24 cellular contexts compared by ENCODE assay signal in the genomic region with DNA sequence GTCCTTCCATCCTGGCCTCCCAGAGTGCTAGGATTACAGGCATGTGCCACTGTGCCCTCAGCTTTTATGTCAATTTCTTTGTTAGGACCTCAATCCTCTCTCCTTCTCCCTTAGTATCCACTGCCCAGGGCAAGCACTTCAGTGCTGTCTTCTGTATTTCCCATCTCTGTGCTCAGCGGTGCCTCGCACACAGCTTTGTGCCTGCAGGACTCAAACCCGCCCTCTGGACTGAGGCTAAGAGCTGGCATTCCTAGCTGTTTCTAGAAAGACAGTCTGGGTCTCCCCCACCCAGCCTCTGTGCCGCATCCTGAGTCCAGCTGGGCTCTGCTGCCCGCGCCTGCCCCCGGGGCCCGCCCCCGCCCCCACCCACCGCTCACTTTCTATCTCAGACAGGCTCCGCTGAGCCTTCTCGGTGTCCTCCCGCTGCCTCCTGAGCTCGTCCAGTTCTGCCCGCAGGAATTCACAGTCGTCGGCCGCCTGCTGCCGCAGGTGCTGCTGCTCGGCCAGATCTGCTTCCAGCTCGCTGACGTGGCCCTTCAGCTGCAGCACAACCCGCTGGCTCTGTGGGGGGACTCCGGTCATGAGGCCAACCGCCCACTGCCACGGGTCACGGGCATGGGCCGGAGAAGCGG.
DNase-seq lines count a peak whose midpoint lies in the region; ATAC-seq and TF ChIP-seq lines count a peak whose summit lies in the region.
"Had no signal": no experiment of that assay in that cellular context is flagged by ENCODE, and none has a peak within 500 bp of the region (broad histone marks: within the 10 kb centered on the region; RNA-seq: fewer than 3 reads in every experiment).

No MANE protein-coding gene starts in this region.

- DNase-seq in SK-N-SH (peak; percentile 42), choroid plexus epithelial cell (ENCODE audit: low read depth) (peak; percentile 5), nephron progenitor cell (peak; percentile 33), RPMI8226 (no peak), mucosa of descending colon (no peak), Karpas-422 (no peak)
- DNase-seq: activated CD4-positive, alpha-beta memory T cell treated with anti-CD3 and anti-CD28 coated beads, Interleukin-2, amount 10 ng/mL, durations not matched to agents 7 days and 5 days; activated gamma-delta T cell; activated T-cell treated with anti-CD3 and anti-CD28 coated beads for 4 hours; C1 segment of cervical spinal cord; Calu3; left ventricle myocardium inferior; NCI-H1092 treated with DMSO at 0.1 percent for 48 hours; NCI-H526; T1000 had no signal

- CTCF ChIA-PET in SK-N-SH (lab: Yijun Ruan, JAX): interaction anchor here (0.7 kb wide), 1 partner anchor 12 kb away, joined by 4 read pairs; no protein-coding TSS in a partner anchor

- H3K9me3 Mint-ChIP-seq in nephron progenitor cell: no peaks in the 10 kb centered on the region
- H3K9me3 Mint-ChIP-seq: dendritic cell treated with granulocyte-macrophage colony-stimulating factor and Interleukin-4, amounts not matched to agents 40 ng/mL and 50 ng/mL, for 4 days had no signal

- H3K27ac ChIP-seq in SK-N-SH (ENCODE audit: low read depth in 2 of 2, low read length in 1 of 2) (no peak overlapping the region), Karpas-422 (ENCODE audit: low read length) (no peak overlapping the region)
- H3K27ac ChIP-seq: HL-60, left ventricle myocardium inferior, neutrophil, tibial nerve had no signal

- H3K4me3 ChIP-seq in SK-N-SH (ENCODE audit: low read depth in 2 of 2, low read length in 1 of 2) (no peak overlapping the region), choroid plexus epithelial cell (ENCODE audit: low read depth, low read length) (no peak overlapping the region), mucosa of descending colon (no peak overlapping the region), Karpas-422 (ENCODE audit: low read length) (no peak overlapping the region)
- H3K4me3 ChIP-seq: left ventricle myocardium inferior, tibial nerve had no signal

- H3K79me2 ChIP-seq in SK-N-SH (ENCODE audit: insufficient read depth) (no peaks in the 10 kb centered on the region), Karpas-422 (ENCODE audit: low read length) (no peaks in the 10 kb centered on the region)

- POLR2A ChIA-PET in SK-N-SH (lab: Yijun Ruan, JAX): no interaction called here

- peaks cover 0 to 19% of the 10 kb centered on the region in 2 experiments for H3K36me3 ChIP-seq in SK-N-SH (replicated peaks in 1 of 2; ENCODE audit: control insufficient read depth in 1 of 2, insufficient read depth in 2 of 2, low read length in 1 of 2)
- H3K36me3 ChIP-seq in mucosa of descending colon (ENCODE audit: low read depth): no peaks in the 10 kb centered on the region
- H3K36me3 ChIP-seq in Karpas-422 (ENCODE audit: insufficient read depth, low read length): no peaks in the 10 kb centered on the region

- H3K36me3 Mint-ChIP-seq in nephron progenitor cell (ENCODE audit: low read depth): peaks cover 72% of the 10 kb centered on the region

- no peak for TF ChIP-seq RAD21 in SK-N-SH (IDR thresholded peaks at IDR 0.05; ENCODE audit: low read length)

- H3K9me2 ChIP-seq in SK-N-SH: no peaks in the 10 kb centered on the region
- no peaks in the 10 kb centered on the region for H3K9me2 ChIP-seq in Karpas-422 (replicated peaks; ENCODE audit: insufficient read depth, low read length)

- peak overlapping the region; percentile 40 for H3K27ac Mint-ChIP-seq in nephron progenitor cell
- H3K27ac Mint-ChIP-seq: activated CD4-positive, alpha-beta memory T cell treated with anti-CD3 and anti-CD28 coated beads, Interleukin-2, amount 10 ng/mL, durations not matched to agents 7 days and 5 days; dendritic cell treated with granulocyte-macrophage colony-stimulating factor and Interleukin-4, amounts not matched to agents 40 ng/mL and 50 ng/mL, for 4 days; stimulated activated naive CD8-positive, alpha-beta T cell treated with anti-CD3 and anti-CD28 coated beads, Interleukin-15, Interleukin-2, amounts not matched to agents 100 ng/mL and 50 ng/mL, for 24 hours had no signal

- H2AFZ ChIP-seq in SK-N-SH (ENCODE audit: low read depth) (no peak overlapping the region), Karpas-422 (ENCODE audit: low read length) (no peak overlapping the region)

- no peak for TF ChIP-seq CTCF in SK-N-SH (IDR thresholded peaks at IDR 0.05)
- no peak for TF ChIP-seq CTCF in choroid plexus epithelial cell (conservative IDR thresholded peaks at IDR 0.05; ENCODE audit: low read depth, low read length)
- TF ChIP-seq CTCF in nephron progenitor cell (IDR thresholded peaks at IDR 0.05): no peak
- TF ChIP-seq CTCF in mucosa of descending colon (IDR thresholded peaks at IDR 0.05): no peak

- TF ChIP-seq EP300 in SK-N-SH (IDR thresholded peaks at IDR 0.05; ENCODE audit: borderline replicate concordance in 1 of 2, low read depth in 1 of 2, low read length in 1 of 2): no peak

- intact Hi-C loops in mucosa of descending colon (cut with DNase I, micrococcal nuclease): no loop called here

- H3K27me3 ChIP-seq in SK-N-SH (ENCODE audit: insufficient read depth): no peaks in the 10 kb centered on the region
- H3K27me3 ChIP-seq in Karpas-422 (ENCODE audit: low read length): no peaks in the 10 kb centered on the region
- H3K27me3 ChIP-seq: neutrophil, tibial nerve had no signal

- no peaks in the 10 kb centered on the region for H3K27me3 Mint-ChIP-seq in nephron progenitor cell (ENCODE audit: low read depth, poor library complexity)
- H3K27me3 Mint-ChIP-seq: activated CD4-positive, alpha-beta memory T cell treated with anti-CD3 and anti-CD28 coated beads, Interleukin-2, amount 10 ng/mL, durations not matched to agents 7 days and 5 days; dendritic cell treated with granulocyte-macrophage colony-stimulating factor and Interleukin-4, amounts not matched to agents 40 ng/mL and 50 ng/mL, for 4 days; stimulated activated naive CD8-positive, alpha-beta T cell treated with anti-CD3 and anti-CD28 coated beads, Interleukin-15, Interleukin-2, amounts not matched to agents 100 ng/mL and 50 ng/mL, for 24 hours had no signal

- H4K20me1 ChIP-seq in SK-N-SH (ENCODE audit: insufficient read depth) (peaks cover 31% of the 10 kb centered on the region), Karpas-422 (ENCODE audit: insufficient read depth, low read depth, low read length) (no peaks in the 10 kb centered on the region)

- H3K4me1 ChIP-seq in SK-N-SH (ENCODE audit: control insufficient read depth in 1 of 2, insufficient read depth in 2 of 2, low read depth in 1 of 2, low read length in 1 of 2): no peaks in the 10 kb centered on the region
- H3K4me1 ChIP-seq in mucosa of descending colon (ENCODE audit: low read depth): no peaks in the 10 kb centered on the region
- no peaks in the 10 kb centered on the region; the same call in 1 of the 2 replicates for H3K4me1 ChIP-seq in Karpas-422 (ENCODE audit: low read length)
- H3K4me1 ChIP-seq: tibial nerve had no signal

- no peak overlapping the region for H3K9ac ChIP-seq in SK-N-SH
- no peak overlapping the region for H3K9ac ChIP-seq in Karpas-422 (ENCODE audit: low read length)

- ATAC-seq in SK-N-SH treated with all-trans-retinoic acid at 6 μM for 48 hours (no peak), HG03097 (IDR thresholded peaks at IDR 0.05; ENCODE audit: low FRiP score, unreplicated experiment) (no peak), mucosa of descending colon (no peak)
- ATAC-seq: activated CD4-positive, CD25-positive, alpha-beta regulatory T cell treated with anti-CD3 and anti-CD28 coated beads, Interleukin-2, amount 50 U/mL, for 24 hours; HepG2 had no signal

- 95% methylated on average over 19 of the region's 29 CpGs for WGBS in SK-N-SH (ENCODE audit: low lambda C conversion rate)

- no peak overlapping the region for H3K4me3 Mint-ChIP-seq in nephron progenitor cell
- H3K4me3 Mint-ChIP-seq: activated CD4-positive, alpha-beta memory T cell treated with anti-CD3 and anti-CD28 coated beads, Interleukin-2, amount 10 ng/mL, durations not matched to agents 7 days and 5 days; dendritic cell treated with granulocyte-macrophage colony-stimulating factor and Interleukin-4, amounts not matched to agents 40 ng/mL and 50 ng/mL, for 4 days; stimulated activated naive CD8-positive, alpha-beta T cell treated with anti-CD3 and anti-CD28 coated beads, Interleukin-15, Interleukin-2, amounts not matched to agents 100 ng/mL and 50 ng/mL, for 24 hours had no signal

- peaks cover 11% of the 10 kb centered on the region for H3K4me1 Mint-ChIP-seq in nephron progenitor cell

- H3K9me3 ChIP-seq in SK-N-SH (no peaks in the 10 kb centered on the region), mucosa of descending colon (no peaks in the 10 kb centered on the region), Karpas-422 (ENCODE audit: low read length) (no peaks in the 10 kb centered on the region)
- H3K9me3 ChIP-seq: left ventricle myocardium inferior, neutrophil, tibial nerve had no signal

- H3K4me2 ChIP-seq in SK-N-SH (no peak overlapping the region), Karpas-422 (ENCODE audit: low read depth, low read length, poor library complexity, severe bottlenecking) (no peak overlapping the region)

- H3F3A ChIP-seq in SK-N-SH (replicated peaks; ENCODE audit: insufficient read depth): peaks cover under 1% of the 10 kb centered on the region

TF ChIP-seq in SK-N-SH, 30 proteins besides CTCF, POLR2A, EP300 and RAD21 (continues in another document):
- TF ChIP-seq, protein P1, sequence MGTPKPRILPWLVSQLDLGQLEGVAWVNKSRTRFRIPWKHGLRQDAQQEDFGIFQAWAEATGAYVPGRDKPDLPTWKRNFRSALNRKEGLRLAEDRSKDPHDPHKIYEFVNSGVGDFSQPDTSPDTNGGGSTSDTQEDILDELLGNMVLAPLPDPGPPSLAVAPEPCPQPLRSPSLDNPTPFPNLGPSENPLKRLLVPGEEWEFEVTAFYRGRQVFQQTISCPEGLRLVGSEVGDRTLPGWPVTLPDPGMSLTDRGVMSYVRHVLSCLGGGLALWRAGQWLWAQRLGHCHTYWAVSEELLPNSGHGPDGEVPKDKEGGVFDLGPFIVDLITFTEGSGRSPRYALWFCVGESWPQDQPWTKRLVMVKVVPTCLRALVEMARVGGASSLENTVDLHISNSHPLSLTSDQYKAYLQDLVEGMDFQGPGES (IDR thresholded peaks at IDR 0.05; ENCODE audit: low read depth, low read length): no peak
- TF ChIP-seq SMC3 (IDR thresholded peaks at IDR 0.05; ENCODE audit: low read depth, low read length): no peak
- no peak for TF ChIP-seq FOXJ3 (CRISPR knock-in tag; IDR thresholded peaks at IDR 0.05)

TF ChIP-seq in SK-N-SH treated with all-trans-retinoic acid at 6 μM for 48 hours, 23 proteins besides CTCF, POLR2A, EP300 and RAD21 (continues in another document):
- no peak for TF ChIP-seq ZNF70 (CRISPR knock-in tag; IDR thresholded peaks at IDR 0.05)
- TF ChIP-seq ZC3H10 (CRISPR knock-in tag; IDR thresholded peaks at IDR 0.05): no peak
- no peak for TF ChIP-seq ISL1 (CRISPR knock-in tag; IDR thresholded peaks at IDR 0.05)
- no peak for TF ChIP-seq RARB (CRISPR knock-in tag; IDR thresholded peaks at IDR 0.05)
- TF ChIP-seq PPARA (CRISPR knock-in tag; IDR thresholded peaks at IDR 0.05; ENCODE audit: borderline replicate concordance): no peak
- TF ChIP-seq ESRRG (CRISPR knock-in tag; IDR thresholded peaks at IDR 0.05): no peak
- no peak for TF ChIP-seq ZNF565 (CRISPR knock-in tag; conservative IDR thresholded peaks at IDR 0.05; ENCODE audit: low read depth)
- no peak for TF ChIP-seq TCF4 (CRISPR knock-in tag; IDR thresholded peaks at IDR 0.05; ENCODE audit: borderline replicate concordance)

Comparison
In these comparisons a context has a peak if more than half of its experiments do, and no peak if none do; other contexts are left out.
1. DNase-seq: peak in SK-N-SH (single experiment), choroid plexus epithelial cell (single experiment) and nephron progenitor cell (single experiment); none in RPMI8226 (single experiment), mucosa of descending colon (0 of 3) and Karpas-422 (single experiment).